Comparison of ENCODE assay signal across 25 cellular contexts in genomic region chr12:72083096-72083825, GRCh38.
"Had no signal": no experiment of that assay in that cellular context is flagged by ENCODE, and none has a peak within 500 bp of the region (broad histone marks: within the 10 kb centered on the region; RNA-seq: fewer than 3 reads in every experiment).

No MANE protein-coding gene starts in this region.

- H3K4me1 Mint-ChIP-seq: activated B cell treated with CpG ODN at 0.5 μM for 24 hours; activated naive CD4-positive, alpha-beta T cell treated with anti-CD3 and anti-CD28 coated beads, Interleukin-2, amount 50 U/mL, for 24 hours; activated naive CD8-positive, alpha-beta T cell treated with anti-CD3 and anti-CD28 coated beads, Interleukin-2, amount 50 U/mL, for 24 hours; activated T-helper 17 cell treated with anti-CD3 and anti-CD28 coated beads, Interleukin-2, amount 50 U/mL, for 72 hours; central memory CD8-positive, alpha-beta T cell; nephron; stimulated activated effector memory CD8-positive, alpha-beta T cell treated with anti-CD3 and anti-CD28 coated beads, Interleukin-12 subunit alpha, Interleukin-12 subunit beta, amount 100 ng/mL, for 72 hours had no signal

- H3K36me3 Mint-ChIP-seq: stimulated activated effector memory CD8-positive, alpha-beta T cell treated with anti-CD3 and anti-CD28 coated beads, Interleukin-12 subunit alpha, Interleukin-12 subunit beta, amount 100 ng/mL, for 72 hours had no signal

- H3K9me3 Mint-ChIP-seq: activated B cell treated with CpG ODN at 0.5 μM for 24 hours; activated CD8-positive, alpha-beta T cell treated with anti-CD3 and anti-CD28 coated beads for 36 hours; activated naive CD4-positive, alpha-beta T cell treated with anti-CD3 and anti-CD28 coated beads, Interleukin-2, amount 50 U/mL, for 24 hours; activated naive CD8-positive, alpha-beta T cell treated with anti-CD3 and anti-CD28 coated beads, Interleukin-2, amount 50 U/mL, for 24 hours; activated T-cell treated with anti-CD3 and anti-CD28 coated beads, Interleukin-2, amount 50 U/mL, for 4 hours; activated T-helper 17 cell treated with anti-CD3 and anti-CD28 coated beads, Interleukin-2, amount 50 U/mL, for 72 hours had no signal

- H3K4me3 ChIP-seq: colonic mucosa, dorsolateral prefrontal cortex, ovary, skin epidermis, thoracic aorta had no signal

- H3K27ac Mint-ChIP-seq: activated B cell treated with CpG ODN at 0.5 μM for 24 hours; activated CD8-positive, alpha-beta T cell treated with anti-CD3 and anti-CD28 coated beads for 36 hours; activated naive CD4-positive, alpha-beta T cell treated with anti-CD3 and anti-CD28 coated beads, Interleukin-2, amount 50 U/mL, for 24 hours; activated naive CD8-positive, alpha-beta T cell treated with anti-CD3 and anti-CD28 coated beads, Interleukin-2, amount 50 U/mL, for 24 hours; activated T-helper 17 cell treated with anti-CD3 and anti-CD28 coated beads, Interleukin-2, amount 50 U/mL, for 72 hours; nephron; progenitor cell of endocrine pancreas; stimulated activated effector memory CD8-positive, alpha-beta T cell treated with anti-CD3 and anti-CD28 coated beads, Interleukin-12 subunit alpha, Interleukin-12 subunit beta, amount 100 ng/mL, for 72 hours; stimulated activated naive CD8-positive, alpha-beta T cell treated with anti-CD3 and anti-CD28 coated beads, Interleukin-15, Interleukin-2, amounts not matched to agents 100 ng/mL and 50 ng/mL, for 24 hours had no signal

- DNase-seq: activated B cell treated with CpG ODN at 0.5 μM for 24 hours; activated CD4-positive, alpha-beta T cell treated with anti-CD3 and anti-CD28 coated beads, Interleukin-2, amount 50 U/mL, for 1 hour; activated CD8-positive, alpha-beta T cell treated with anti-CD3 and anti-CD28 coated beads for 36 hours; activated naive CD8-positive, alpha-beta T cell treated with anti-CD3 and anti-CD28 coated beads, Interleukin-2, amount 50 U/mL, for 24 hours; activated T-cell treated with anti-CD3 and anti-CD28 coated beads, Interleukin-2, amount 50 U/mL, for 4 hours; amygdala; colonic mucosa; effector memory CD4-positive, alpha-beta T cell; left cardiac atrium; mammary epithelial cell; ovary; stimulated activated CD4-positive, alpha-beta T cell treated with anti-CD3 and anti-CD28 coated beads, Interleukin-12 subunit alpha, Interleukin-12 subunit beta, amount 100 ng/mL, for 4 hours; stimulated activated CD4-positive, alpha-beta T cell treated with anti-CD3 and anti-CD28 coated beads, Interleukin-4, amount 100 ng/mL, for 24 hours; trophoblast cell had no signal

- H3K27ac ChIP-seq: colonic mucosa, ovary, skin epidermis, thoracic aorta had no signal

- H3K4me1 ChIP-seq: colonic mucosa had no signal

- H3K36me3 ChIP-seq: colonic mucosa, ovary, thoracic aorta had no signal

- H3K9me3 ChIP-seq: colonic mucosa, ovary, thoracic aorta had no signal

- H3K27me3 Mint-ChIP-seq: activated B cell treated with CpG ODN at 0.5 μM for 24 hours; activated naive CD8-positive, alpha-beta T cell treated with anti-CD3 and anti-CD28 coated beads, Interleukin-2, amount 50 U/mL, for 24 hours; central memory CD8-positive, alpha-beta T cell; progenitor cell of endocrine pancreas had no signal

- ATAC-seq: activated CD8-positive, alpha-beta T cell treated with anti-CD3 and anti-CD28 coated beads for 36 hours; activated naive CD8-positive, alpha-beta T cell treated with anti-CD3 and anti-CD28 coated beads, Interleukin-2, amount 50 U/mL, for 24 hours; activated T-cell treated with anti-CD3 and anti-CD28 coated beads, Interleukin-2, amount 50 U/mL, for 4 hours; activated T-helper 17 cell treated with anti-CD3 and anti-CD28 coated beads, Interleukin-2, amount 50 U/mL, for 72 hours; left cardiac atrium; sciatic nerve; stimulated activated effector memory CD8-positive, alpha-beta T cell treated with anti-CD3 and anti-CD28 coated beads, Interleukin-12 subunit alpha, Interleukin-12 subunit beta, amount 100 ng/mL, for 72 hours had no signal

- H3K27me3 ChIP-seq: colonic mucosa, dorsolateral prefrontal cortex, ovary had no signal

- H3K4me3 Mint-ChIP-seq: activated B cell treated with CpG ODN at 0.5 μM for 24 hours; activated CD8-positive, alpha-beta T cell treated with anti-CD3 and anti-CD28 coated beads for 36 hours; activated naive CD4-positive, alpha-beta T cell treated with anti-CD3 and anti-CD28 coated beads, Interleukin-2, amount 50 U/mL, for 24 hours; activated naive CD8-positive, alpha-beta T cell treated with anti-CD3 and anti-CD28 coated beads, Interleukin-2, amount 50 U/mL, for 24 hours; activated T-cell treated with anti-CD3 and anti-CD28 coated beads, Interleukin-2, amount 50 U/mL, for 4 hours; activated T-helper 17 cell treated with anti-CD3 and anti-CD28 coated beads, Interleukin-2, amount 50 U/mL, for 72 hours; central memory CD8-positive, alpha-beta T cell; nephron; stimulated activated effector memory CD8-positive, alpha-beta T cell treated with anti-CD3 and anti-CD28 coated beads, Interleukin-12 subunit alpha, Interleukin-12 subunit beta, amount 100 ng/mL, for 72 hours; stimulated activated naive CD8-positive, alpha-beta T cell treated with anti-CD3 and anti-CD28 coated beads, Interleukin-15, Interleukin-2, amounts not matched to agents 100 ng/mL and 50 ng/mL, for 24 hours had no signal
